Comparison of ENCODE assay signal across 21 cellular contexts in the genomic region with DNA sequence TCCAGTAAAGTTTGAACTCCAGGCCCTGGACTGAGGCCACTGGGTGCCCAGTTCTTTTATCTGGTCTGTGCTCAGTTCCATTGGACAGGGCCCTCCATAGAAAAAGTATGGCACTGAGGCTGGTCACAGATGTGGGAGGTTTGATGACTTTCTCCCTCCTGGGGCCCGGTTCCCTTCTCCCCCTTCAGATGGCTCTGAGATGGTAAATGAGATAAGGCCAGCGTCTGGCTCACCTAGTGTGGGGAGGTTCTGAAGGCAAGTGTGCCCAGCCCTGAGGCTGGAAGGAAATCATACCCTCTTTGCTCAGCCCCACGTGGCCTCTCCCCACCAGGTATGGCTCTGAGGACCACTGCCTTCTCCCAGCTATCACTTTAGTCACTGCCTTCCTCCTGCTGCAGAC. TPM values are rescaled to one million over a fixed set of nuclear protein-coding genes. Genes with fewer than 3 reads are reported as not detected.
DNase-seq lines count a peak whose midpoint lies in the region; ATAC-seq and TF ChIP-seq lines count a peak whose summit lies in the region.
"Had no signal": no experiment of that assay in that cellular context is flagged by ENCODE, and none has a peak within 500 bp of the region (broad histone marks: within the 10 kb centered on the region; RNA-seq: fewer than 3 reads in every experiment).

No MANE protein-coding gene starts in this region.

- H3K27ac Mint-ChIP-seq in activated naive CD4-positive, alpha-beta T cell treated with anti-CD3 and anti-CD28 coated beads, Interleukin-2, amount 10 ng/mL, durations not matched to agents 7 days and 5 days = no peak overlapping the region
- H3K27ac Mint-ChIP-seq in CD8-positive, alpha-beta memory T cell = peak overlapping the region in 2 of 8 donors; percentile 55 to 75
- H3K27ac Mint-ChIP-seq: activated CD8-positive, alpha-beta T cell treated with anti-CD3 and anti-CD28 coated beads for 36 hours; dendritic cell treated with granulocyte-macrophage colony-stimulating factor and Interleukin-4, amounts not matched to agents 40 ng/mL and 50 ng/mL, for 4 days had no signal

- CTCF ChIA-PET in activated naive CD4-positive, alpha-beta T cell treated with anti-CD3 and anti-CD28 coated beads, Interleukin-2, amount 10 ng/mL, durations not matched to agents 7 days and 5 days (lab: Charles Lee) = interaction anchor here (1.3 kb wide), 1 partner anchor 104 kb away, joined by 4 read pairs; no protein-coding TSS in a partner anchor
- CTCF ChIA-PET in CD8-positive, alpha-beta memory T cell (lab: Charles Lee) = no interaction called here

- H3K27me3 ChIP-seq in lung (ENCODE audit: control insufficient read depth, insufficient read depth) (peaks cover 6% of the 10 kb centered on the region), thyroid gland (no peaks in the 10 kb centered on the region)
- H3K27me3 ChIP-seq in CD8-positive, alpha-beta memory T cell (ENCODE audit: insufficient read depth, low read length, poor library complexity, severe bottlenecking) = peaks cover 7% of the 10 kb centered on the region

- no peak for TF ChIP-seq POLR2A in thyroid gland (IDR thresholded peaks at IDR 0.05)

- H3K27ac ChIP-seq in VCaP (peak overlapping the region; percentile 11; the same call in 1 of the 2 replicates), lung (ENCODE audit: low read depth in 1 of 2, low read length in 1 of 2) (peak overlapping the region; percentile 85 to 94), thyroid gland (peak overlapping the region in 2 of 3 donors; percentile 58 to 80)
- no peak overlapping the region for H3K27ac ChIP-seq in CD8-positive, alpha-beta memory T cell (ENCODE audit: low read depth, low read length)
- H3K27ac ChIP-seq: neutrophil, tibial artery had no signal

- 54 to 65% methylated on average over 3 of the region's 3 CpGs for WGBS in lung, 2 donors
- WGBS in thyroid gland, 2 donors = 58 to 80% methylated on average over 3 of the region's 3 CpGs

- peaks cover 5 to 22% of the 10 kb centered on the region in 2 donors for H3K4me1 ChIP-seq in lung (ENCODE audit: control insufficient read depth in 2 of 2, insufficient read depth in 2 of 2, low read length in 2 of 2)
- H3K4me1 ChIP-seq in thyroid gland = peaks cover 0 to 15% of the 10 kb centered on the region in 2 donors
- no peaks in the 10 kb centered on the region for H3K4me1 ChIP-seq in CD8-positive, alpha-beta memory T cell (ENCODE audit: insufficient read depth, low read length)

- no peaks in the 10 kb centered on the region for H3K9me3 Mint-ChIP-seq in activated naive CD4-positive, alpha-beta T cell treated with anti-CD3 and anti-CD28 coated beads, Interleukin-2, amount 10 ng/mL, durations not matched to agents 7 days and 5 days
- no peaks in the 10 kb centered on the region for H3K9me3 Mint-ChIP-seq in CD8-positive, alpha-beta memory T cell
- H3K9me3 Mint-ChIP-seq: activated CD8-positive, alpha-beta T cell treated with anti-CD3 and anti-CD28 coated beads for 36 hours; dendritic cell treated with granulocyte-macrophage colony-stimulating factor and Interleukin-4, amounts not matched to agents 40 ng/mL and 50 ng/mL, for 4 days had no signal

- H3K36me3 ChIP-seq in lung (ENCODE audit: control insufficient read depth in 2 of 2, insufficient read depth in 2 of 2, low read length in 2 of 2) = peaks cover 0 to 6% of the 10 kb centered on the region in 2 donors
- H3K36me3 ChIP-seq in thyroid gland = no peaks in the 10 kb centered on the region
- no peaks in the 10 kb centered on the region for H3K36me3 ChIP-seq in CD8-positive, alpha-beta memory T cell (ENCODE audit: insufficient read depth, low read length)
- H3K36me3 ChIP-seq: breast epithelium, tibial artery had no signal

- H3K36me3 Mint-ChIP-seq in activated naive CD4-positive, alpha-beta T cell treated with anti-CD3 and anti-CD28 coated beads, Interleukin-2, amount 10 ng/mL, durations not matched to agents 7 days and 5 days = peaks cover 5% of the 10 kb centered on the region
- no peaks in the 10 kb centered on the region for H3K36me3 Mint-ChIP-seq in CD8-positive, alpha-beta memory T cell

- POLR2A ChIA-PET in CD8-positive, alpha-beta memory T cell (lab: Charles Lee) = no interaction called here

- TF ChIP-seq CTCF in VCaP (conservative IDR thresholded peaks at IDR 0.05) (no peak), lung (IDR thresholded peaks at IDR 0.05; ENCODE audit: control extremely low read depth, extremely low read depth) (no peak), thyroid gland (IDR thresholded peaks at IDR 0.05) (no peak)

- H3K4me3 ChIP-seq in lung = no peak overlapping the region
- H3K4me3 ChIP-seq in thyroid gland (replicated peaks in 1 of 3) = no peak overlapping the region
- H3K4me3 ChIP-seq in CD8-positive, alpha-beta memory T cell (ENCODE audit: low read length) = no peak overlapping the region

- peaks cover 66% of the 10 kb centered on the region for H3K27me3 Mint-ChIP-seq in activated naive CD4-positive, alpha-beta T cell treated with anti-CD3 and anti-CD28 coated beads, Interleukin-2, amount 10 ng/mL, durations not matched to agents 7 days and 5 days
- H3K27me3 Mint-ChIP-seq in CD8-positive, alpha-beta memory T cell = peaks cover 22 to 32% of the 10 kb centered on the region in 2 donors

- peaks cover 19% of the 10 kb centered on the region for H3K4me1 Mint-ChIP-seq in activated naive CD4-positive, alpha-beta T cell treated with anti-CD3 and anti-CD28 coated beads, Interleukin-2, amount 10 ng/mL, durations not matched to agents 7 days and 5 days
- peaks cover 0 to 7% (median 2%) of the 10 kb centered on the region in 3 donors for H3K4me1 Mint-ChIP-seq in CD8-positive, alpha-beta memory T cell

- no peak for DNase-seq in activated naive CD4-positive, alpha-beta T cell treated with anti-CD3 and anti-CD28 coated beads, Interleukin-2, amount 10 ng/mL, durations not matched to agents 7 days and 5 days
- DNase-seq in activated naive CD4-positive, alpha-beta T cell (lab: John Stamatoyannopoulos, UW) = no peak
- DNase-seq in lung (ENCODE audit: low spot score) (no peak), thyroid gland (no peak), glomerular visceral epithelial cell (ENCODE audit: extremely low spot score) (no peak), occipital lobe (lab: John Stamatoyannopoulos, UW) (no peak)
- DNase-seq in CD8-positive, alpha-beta memory T cell = no peak
- DNase-seq: activated CD4-positive, CD25-positive, alpha-beta regulatory T cell; activated CD8-positive, alpha-beta T cell treated with anti-CD3 and anti-CD28 coated beads for 36 hours; activated T-cell treated with anti-CD3 and anti-CD28 coated beads, Interleukin-2, amount 50 U/mL, for 48 hours; foreskin melanocyte; HCEC 1CT; MM.1S; OCI-M1; retina had no signal

- intact Hi-C loops in thyroid gland (cut with DNase I) = no loop called here

- ATAC-seq in lung (ENCODE audit: insufficient read depth, low FRiP score) = no peak
- ATAC-seq: activated CD8-positive, alpha-beta T cell treated with anti-CD3 and anti-CD28 coated beads for 36 hours had no signal

- H3K4me3 Mint-ChIP-seq in activated naive CD4-positive, alpha-beta T cell treated with anti-CD3 and anti-CD28 coated beads, Interleukin-2, amount 10 ng/mL, durations not matched to agents 7 days and 5 days = peak overlapping the region; percentile 1
- no peak overlapping the region for H3K4me3 Mint-ChIP-seq in CD8-positive, alpha-beta memory T cell
- H3K4me3 Mint-ChIP-seq: activated CD8-positive, alpha-beta T cell treated with anti-CD3 and anti-CD28 coated beads for 36 hours; dendritic cell treated with granulocyte-macrophage colony-stimulating factor and Interleukin-4, amounts not matched to agents 40 ng/mL and 50 ng/mL, for 4 days had no signal

- H3K9me3 ChIP-seq in lung (ENCODE audit: control insufficient read depth in 2 of 2, insufficient read depth in 1 of 2, low read length in 1 of 2) (peaks cover 0 to 5% of the 10 kb centered on the region in 2 donors), thyroid gland (no peaks in the 10 kb centered on the region)
- H3K9me3 ChIP-seq in CD8-positive, alpha-beta memory T cell (ENCODE audit: low read length) = no peaks in the 10 kb centered on the region
- H3K9me3 ChIP-seq: breast epithelium, neutrophil, tibial artery had no signal

RNA-seq across cellular contexts. Expression of a gene that starts 1.5 kb away (rescaled TPM):
- total RNA-seq in lung (100 to 1,000 TPM; 157 to 322 TPM), thyroid gland (100 to 1,000 TPM in 2 of 4 donors, 10 to 100 TPM in 2; 71.8 to 303 (median 131) TPM), occipital lobe (83.8 TPM)
- polyA plus RNA-seq in lung = 100 to 1,000 TPM; 406 to 548 TPM
- total RNA-seq in CD8-positive, alpha-beta memory T cell = not detected
- not detected for polyA plus RNA-seq in CD8-positive, alpha-beta memory T cell
- total RNA-seq: activated CD8-positive, alpha-beta T cell treated with anti-CD3 and anti-CD28 coated beads for 36 hours had no signal

RNA-seq across cellular contexts. Expression of a gene that starts 45.9 kb away (rescaled TPM):
- total RNA-seq in lung (1 to 10 TPM; 2.1 to 4.0 TPM), thyroid gland (1 to 10 TPM in 2 of 4 donors, under 1 TPM in 1, not detected in 1; 0.24 to 1.9 (median 1.7) TPM), occipital lobe (1.4 TPM)
- 1 to 10 TPM; 2.1 to 6.8 TPM for polyA plus RNA-seq in lung
- 100 to 1,000 TPM in 1 of 2 experiments, 10 to 100 TPM in 1; 99.0 to 101 TPM for total RNA-seq in CD8-positive, alpha-beta memory T cell
- 0.17 TPM for polyA plus RNA-seq in CD8-positive, alpha-beta memory T cell
- polyA plus RNA-seq: CD14-positive monocyte had no signal

RNA-seq across cellular contexts. Expression of a gene that starts 46.7 kb away (rescaled TPM):
- total RNA-seq in lung (10 to 100 TPM; 23.1 to 67.7 TPM), thyroid gland (10 to 100 TPM; 29.3 to 52.7 (median 44.2) TPM), occipital lobe (22.3 TPM)
- 100 to 1,000 TPM in 1 of 2 donors, 10 to 100 TPM in 1; 72.3 to 111 TPM for polyA plus RNA-seq in lung
- 10 to 100 TPM; 87.3 to 88.8 TPM for total RNA-seq in CD8-positive, alpha-beta memory T cell
- 82.7 TPM for polyA plus RNA-seq in CD8-positive, alpha-beta memory T cell

Comparison
In these comparisons a context has a peak if more than half of its experiments do, and no peak if none do; other contexts are left out.
1. RNA of a gene that starts 1.5 kb away (total RNA-seq): 157 to 322 TPM in lung, 71.8 to 303 TPM in thyroid gland and 83.8 TPM in occipital lobe (single experiment); not detected in CD8-positive, alpha-beta memory T cell; every median in the first group is over 10 times any median in the second.
2. RNA of a gene that starts 45.9 kb away (total RNA-seq): 99.0 to 101 TPM in CD8-positive, alpha-beta memory T cell; 2.1 to 4.0 TPM in lung, 0.24 to 1.9 TPM in thyroid gland and 1.4 TPM in occipital lobe (single experiment); every median in the first group is over 10 times any median in the second.